Comparison of ENCODE assay signal across 8 cellular contexts in genomic region chr2:27086090-27086721, GRCh38. TPM values are rescaled to one million over a fixed set of nuclear protein-coding genes. Genes with fewer than 3 reads are reported as not detected.
DNase-seq lines count a peak whose midpoint lies in the region; ATAC-seq and TF ChIP-seq lines count a peak whose summit lies in the region.

No MANE protein-coding gene starts in this region.

- no peaks in the 10 kb centered on the region for H3K36me3 Mint-ChIP-seq in T-helper 17 cell (ENCODE audit: low read depth)

- peak; percentile 80 for DNase-seq in NCI-H1694 (lab: John Stamatoyannopoulos, UW)
- DNase-seq in T-helper 17 cell, result peak; percentile 98 to 100 (median 99)
- DNase-seq in anterior cingulate cortex (lab: John Stamatoyannopoulos, UW), result peak; percentile 64 to 96 (median 92)
- peak; percentile 95 to 99 (median 98) for DNase-seq in right cardiac atrium
- peak; percentile 95 for DNase-seq in putamen (ENCODE audit: low spot score)
- DNase-seq in uterus, result peak; percentile 92 to 98

- H3K27me3 Mint-ChIP-seq in T-helper 17 cell, result no peaks in the 10 kb centered on the region

- H3K9me3 ChIP-seq in T-helper 17 cell (ENCODE audit: control insufficient read depth, low read length, poor library complexity, severe bottlenecking), result no peaks in the 10 kb centered on the region
- no peaks in the 10 kb centered on the region for H3K9me3 ChIP-seq in right cardiac atrium (ENCODE audit: control insufficient read depth, low read length)
- H3K9me3 ChIP-seq in uterus, result no peaks in the 10 kb centered on the region

- H3K4me3 Mint-ChIP-seq in T-helper 17 cell, result peak overlapping the region; percentile 92

- peak; percentile 66 to 98 (median 94) for TF ChIP-seq CTCF in uterus (IDR thresholded peaks at IDR 0.05)

- peak overlapping the region; percentile 83 for H3K27ac Mint-ChIP-seq in T-helper 17 cell

- peak overlapping the region; percentile 67 for H3K27ac ChIP-seq in right cardiac atrium (ENCODE audit: low read length)
- H3K27ac ChIP-seq in uterus, result peak overlapping the region; percentile 82 to 85

- intact Hi-C loops in right cardiac atrium (cut with DNase I) (loop anchor here (5.0 to 10.0 kb wide), 5 partner anchors 34 to 124 kb away; partner anchors contain the start of genes TMEM214 (in 3 of the 4) and AGBL5 (in 1 of the 4)), uterus (cut with DNase I; ENCODE audit: low total_unique reads) (no loop called here)

- H3K4me1 ChIP-seq in right cardiac atrium (ENCODE audit: control insufficient read depth, insufficient read depth, low read length), result no peaks in the 10 kb centered on the region
- peaks cover 5 to 23% of the 10 kb centered on the region in 2 donors for H3K4me1 ChIP-seq in uterus

- ATAC-seq in GM18499 (IDR thresholded peaks at IDR 0.05; ENCODE audit: insufficient read depth, unreplicated experiment) (peak; percentile 37), HG02885 (IDR thresholded peaks at IDR 0.05; ENCODE audit: poor library complexity, unreplicated experiment) (peak; percentile 85), T-helper 17 cell (peak; percentile 94), right cardiac atrium (peak; percentile 88 to 91)

- H3K4me3 ChIP-seq in right cardiac atrium (ENCODE audit: low read length) (peak overlapping the region; percentile 74), uterus (peak overlapping the region; percentile 48 to 62)

- no peaks in the 10 kb centered on the region for H3K27me3 ChIP-seq in right cardiac atrium (ENCODE audit: control insufficient read depth, insufficient read depth)
- no peaks in the 10 kb centered on the region for H3K27me3 ChIP-seq in uterus

- TF ChIP-seq POLR2A in uterus (IDR thresholded peaks at IDR 0.05), result peak; percentile 47 to 61

- WGBS in right cardiac atrium, result under 1% methylated on average over 80 of the region's 80 CpGs

- H3K4me1 Mint-ChIP-seq in T-helper 17 cell, result peaks cover 21% of the 10 kb centered on the region

- no peaks in the 10 kb centered on the region for H3K36me3 ChIP-seq in uterus

RNA-seq across cellular contexts. Expression of gene KHK, which starts 0.4 kb away (rescaled TPM):
- total RNA-seq in T-helper 17 cell (1 to 10 TPM; 4.5 to 5.4 TPM), right cardiac atrium (1 to 10 TPM; 1.9 to 5.5 (median 3.2) TPM), uterus (10 to 100 TPM in 1 of 4 donors, 1 to 10 TPM in 3; 1.0 to 21.6 (median 5.4) TPM)
- 1.7 TPM for polyA plus RNA-seq in right cardiac atrium

RNA-seq across cellular contexts. Expression of gene EMILIN1, which starts 7.8 kb away (rescaled TPM):
- total RNA-seq in T-helper 17 cell (1 to 10 TPM in 1 of 2 donors, under 1 TPM in 1; 0.32 to 1.7 TPM), right cardiac atrium (10 to 100 TPM; 24.3 to 44.2 (median 38.9) TPM), uterus (100 to 1,000 TPM; 107 to 377 (median 224) TPM)
- polyA plus RNA-seq in right cardiac atrium, result 30.0 TPM

RNA-seq across cellular contexts. Expression of gene OST4, which starts 14.8 kb away (rescaled TPM):
- total RNA-seq in T-helper 17 cell (100 to 1,000 TPM; 284 to 371 TPM), right cardiac atrium (100 to 1,000 TPM; 372 to 487 (median 454) TPM), uterus (100 to 1,000 TPM in 3 of 4 donors, 10 to 100 TPM in 1; 76.3 to 387 (median 237) TPM)
- polyA plus RNA-seq in right cardiac atrium, result 872 TPM

RNA-seq across cellular contexts. Expression of gene CGREF1, which starts 32.7 kb away (rescaled TPM):
- not detected for total RNA-seq in T-helper 17 cell
- 1 to 10 TPM; 4.0 to 9.6 (median 5.6) TPM for total RNA-seq in right cardiac atrium
- polyA plus RNA-seq in right cardiac atrium, result 4.7 TPM
- 10 to 100 TPM in 2 of 4 donors, 1 to 10 TPM in 2; 2.3 to 22.9 (median 9.7) TPM for total RNA-seq in uterus

RNA-seq across cellular contexts. Expression of gene AGBL5, which starts 34.7 kb away (rescaled TPM):
- total RNA-seq in T-helper 17 cell (10 to 100 TPM in 1 of 2 donors, 1 to 10 TPM in 1; 8.9 to 10.7 TPM), right cardiac atrium (10 to 100 TPM; 10.8 to 12.4 (median 11.4) TPM), uterus (10 to 100 TPM in 2 of 4 donors, 1 to 10 TPM in 1, under 1 TPM in 1; 0.77 to 26.2 (median 10.8) TPM)
- 5.9 TPM for polyA plus RNA-seq in right cardiac atrium

Comparison
In these comparisons a context has a peak if more than half of its experiments do, and no peak if none do; other contexts are left out.
1. Peak in every context shown above with its lines: DNase-seq, ATAC-seq, H3K4me3 ChIP-seq and H3K27ac ChIP-seq.
2. ATAC-seq: peak in every context shown above with its lines; median percentile 94 in T-helper 17 cell; 90 in right cardiac atrium; 85 in HG02885; 37 in GM18499.
3. RNA of gene EMILIN1, which starts 7.8 kb away (total RNA-seq): 107 to 377 TPM in uterus and 24.3 to 44.2 TPM in right cardiac atrium; 0.32 to 1.7 TPM in T-helper 17 cell; every median in the first group is over 4 times any median in the second.